ENCODE assay signal across 25 cellular contexts in genomic region chr6:121856296-121856695, GRCh38.
DNase-seq lines count a peak whose midpoint lies in the region; ATAC-seq, FAIRE-seq and TF ChIP-seq lines count a peak whose summit lies in the region.
"Had no signal": no experiment of that assay in that cellular context is flagged by ENCODE, and none has a peak within 500 bp of the region (broad histone marks: within the 10 kb centered on the region; RNA-seq: fewer than 3 reads in every experiment).

No MANE protein-coding gene starts in this region.

- no peak for ATAC-seq in thoracic aorta (ENCODE audit: insufficient number of reproducible peaks, low FRiP score, low read depth)
- no peak for ATAC-seq in activated naive CD8-positive, alpha-beta T cell treated with anti-CD3 and anti-CD28 coated beads, Interleukin-2, amount 50 U/mL, for 24 hours
- ATAC-seq: GM12878; heart right ventricle; left ventricle myocardium superior; natural killer cell treated with Interleukin-12 subunit alpha and Interleukin-12 subunit beta and Interleukin-15 and Interleukin-18, amount 100 ng/mL, for 72 hours had no signal

- H3K4me1 ChIP-seq in thoracic aorta (ENCODE audit: control insufficient read depth in 1 of 2, low read depth in 2 of 2) (peaks cover 5 to 9% of the 10 kb centered on the region in 2 donors), right atrium auricular region (no peaks in the 10 kb centered on the region)
- H3K4me1 ChIP-seq: sigmoid colon, suprapubic skin had no signal

- no peaks in the 10 kb centered on the region for H3K27me3 Mint-ChIP-seq in activated naive CD8-positive, alpha-beta T cell treated with anti-CD3 and anti-CD28 coated beads, Interleukin-2, amount 50 U/mL, for 24 hours
- H3K27me3 Mint-ChIP-seq: activated T-cell treated with anti-CD3 and anti-CD28 coated beads, Interleukin-2, amount 50 U/mL, for 24 hours; natural killer cell treated with Interleukin-12 subunit alpha and Interleukin-12 subunit beta and Interleukin-15 and Interleukin-18, amount 100 ng/mL, for 72 hours had no signal

- no peaks in the 10 kb centered on the region for H3K9me3 Mint-ChIP-seq in activated naive CD8-positive, alpha-beta T cell treated with anti-CD3 and anti-CD28 coated beads, Interleukin-2, amount 50 U/mL, for 24 hours
- H3K9me3 Mint-ChIP-seq: activated T-cell treated with anti-CD3 and anti-CD28 coated beads, Interleukin-2, amount 50 U/mL, for 24 hours had no signal

- H3K4me3 ChIP-seq in thoracic aorta (no peak overlapping the region), right atrium auricular region (no peak overlapping the region)
- H3K4me3 ChIP-seq: GM12878, heart right ventricle, sigmoid colon, suprapubic skin had no signal

- H3K27ac ChIP-seq in thoracic aorta (peak overlapping the region; percentile 54 to 61), right atrium auricular region (no peak overlapping the region)
- H3K27ac ChIP-seq: heart right ventricle, sigmoid colon, suprapubic skin had no signal

- no peak overlapping the region for H3K27ac Mint-ChIP-seq in activated naive CD8-positive, alpha-beta T cell treated with anti-CD3 and anti-CD28 coated beads, Interleukin-2, amount 50 U/mL, for 24 hours
- H3K27ac Mint-ChIP-seq: activated T-cell treated with anti-CD3 and anti-CD28 coated beads, Interleukin-2, amount 50 U/mL, for 24 hours; immature natural killer cell; natural killer cell treated with Interleukin-12 subunit alpha and Interleukin-12 subunit beta and Interleukin-15 and Interleukin-18, amount 100 ng/mL, for 72 hours had no signal

- no peaks in the 10 kb centered on the region for H3K36me3 Mint-ChIP-seq in activated naive CD8-positive, alpha-beta T cell treated with anti-CD3 and anti-CD28 coated beads, Interleukin-2, amount 50 U/mL, for 24 hours (ENCODE audit: low read depth)
- H3K36me3 Mint-ChIP-seq: immature natural killer cell; natural killer cell treated with Interleukin-12 subunit alpha and Interleukin-12 subunit beta and Interleukin-15 and Interleukin-18, amount 100 ng/mL, for 72 hours had no signal

- no peak for FAIRE-seq in frontal cortex (lab: Jason Lieb, UNC)
- FAIRE-seq: GM12878 had no signal

- DNase-seq in EH (ENCODE audit: low read depth) (peak; percentile 87), amniotic epithelial cell (ENCODE audit: low read depth) (peak; percentile 72), fibroblast of peridontal ligament (ENCODE audit: extremely low read depth) (peak; percentile 88), thoracic aorta (ENCODE audit: low spot score) (no peak), COR-L47 (lab: John Stamatoyannopoulos, UW) (no peak), right atrium auricular region (ENCODE audit: low spot score) (no peak), frontal cortex (ENCODE audit: low spot score in 2 of 2) (no peak)
- DNase-seq in activated naive CD8-positive, alpha-beta T cell treated with anti-CD3 and anti-CD28 coated beads, Interleukin-2, amount 50 U/mL, for 24 hours = no peak
- DNase-seq: activated CD8-positive, alpha-beta memory T cell treated with anti-CD3 and anti-CD28 coated beads for 24 hours; activated naive CD4-positive, alpha-beta T cell; activated T-cell treated with anti-CD3 and anti-CD28 coated beads, Interleukin-2, amount 50 U/mL, for 24 hours; AML-193; anterior cingulate cortex; heart right ventricle; immature natural killer cell; KBM-7; left ventricle myocardium superior; NCI-H1436; NCI-H2171 treated with DMSO at 0.1 percent for 48 hours; NCI-H69; sigmoid colon; SW 1271 had no signal

- H3K27me3 ChIP-seq in thoracic aorta (replicated peaks; ENCODE audit: insufficient read depth) (no peaks in the 10 kb centered on the region), right atrium auricular region (no peaks in the 10 kb centered on the region)
- H3K27me3 ChIP-seq: heart right ventricle, sigmoid colon, suprapubic skin had no signal

- no peaks in the 10 kb centered on the region for H3K4me1 Mint-ChIP-seq in activated naive CD8-positive, alpha-beta T cell treated with anti-CD3 and anti-CD28 coated beads, Interleukin-2, amount 50 U/mL, for 24 hours
- H3K4me1 Mint-ChIP-seq: immature natural killer cell had no signal

- no peak overlapping the region for H3K4me3 Mint-ChIP-seq in activated naive CD8-positive, alpha-beta T cell treated with anti-CD3 and anti-CD28 coated beads, Interleukin-2, amount 50 U/mL, for 24 hours
- H3K4me3 Mint-ChIP-seq: activated T-cell treated with anti-CD3 and anti-CD28 coated beads, Interleukin-2, amount 50 U/mL, for 24 hours; immature natural killer cell; natural killer cell treated with Interleukin-12 subunit alpha and Interleukin-12 subunit beta and Interleukin-15 and Interleukin-18, amount 100 ng/mL, for 72 hours had no signal

- TF ChIP-seq CTCF in thoracic aorta (IDR thresholded peaks at IDR 0.05) (no peak), right atrium auricular region (IDR thresholded peaks at IDR 0.05) (no peak)

- no peaks in the 10 kb centered on the region for H3K36me3 ChIP-seq in thoracic aorta
- no peaks in the 10 kb centered on the region for H3K36me3 ChIP-seq in right atrium auricular region
- H3K36me3 ChIP-seq: heart right ventricle, sigmoid colon, suprapubic skin had no signal

- H3K9me3 ChIP-seq in thoracic aorta (no peaks in the 10 kb centered on the region), right atrium auricular region (peaks cover 0 to 3% of the 10 kb centered on the region in 2 donors)
- H3K9me3 ChIP-seq: suprapubic skin had no signal

Comparison
In these comparisons a context has a peak if more than half of its experiments do, and no peak if none do; other contexts are left out.
1. DNase-seq: peak in EH (single experiment), amniotic epithelial cell (single experiment) and fibroblast of peridontal ligament (single experiment); none in thoracic aorta (single experiment), COR-L47 (single experiment), right atrium auricular region (single experiment), activated naive CD8-positive, alpha-beta T cell treated with anti-CD3 and anti-CD28 coated beads, Interleukin-2, amount 50 U/mL, for 24 hours (single experiment) and frontal cortex (0 of 2).
2. H3K27ac ChIP-seq: peak in thoracic aorta (2 of 2); none in right atrium auricular region (0 of 2).